Comparison of ENCODE assay signal across 1 cellular context in the genomic region with DNA sequence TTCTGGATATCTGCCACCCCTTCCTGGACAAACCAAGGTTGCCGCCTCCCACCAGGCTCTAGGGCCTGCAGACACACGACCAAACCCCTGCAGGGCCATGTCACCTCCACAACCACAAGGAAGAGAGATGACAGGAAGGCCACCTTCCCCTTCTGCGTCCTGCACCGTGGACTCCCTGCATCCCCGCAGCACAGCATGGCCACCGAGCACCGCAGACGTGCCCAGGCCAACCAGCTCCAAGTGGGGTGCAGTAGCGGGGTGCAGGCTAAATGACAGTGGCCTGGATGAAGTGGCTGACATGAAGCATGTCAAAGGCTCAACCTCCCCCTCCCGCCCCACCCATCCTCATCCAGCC.
TF ChIP-seq lines count a peak whose summit lies in the region.

No MANE protein-coding gene starts in this region.

TF ChIP-seq in WTC11, 78 proteins besides CTCF, POLR2A, EP300 and RAD21 (continued from another document):
- TF ChIP-seq, protein P1, sequence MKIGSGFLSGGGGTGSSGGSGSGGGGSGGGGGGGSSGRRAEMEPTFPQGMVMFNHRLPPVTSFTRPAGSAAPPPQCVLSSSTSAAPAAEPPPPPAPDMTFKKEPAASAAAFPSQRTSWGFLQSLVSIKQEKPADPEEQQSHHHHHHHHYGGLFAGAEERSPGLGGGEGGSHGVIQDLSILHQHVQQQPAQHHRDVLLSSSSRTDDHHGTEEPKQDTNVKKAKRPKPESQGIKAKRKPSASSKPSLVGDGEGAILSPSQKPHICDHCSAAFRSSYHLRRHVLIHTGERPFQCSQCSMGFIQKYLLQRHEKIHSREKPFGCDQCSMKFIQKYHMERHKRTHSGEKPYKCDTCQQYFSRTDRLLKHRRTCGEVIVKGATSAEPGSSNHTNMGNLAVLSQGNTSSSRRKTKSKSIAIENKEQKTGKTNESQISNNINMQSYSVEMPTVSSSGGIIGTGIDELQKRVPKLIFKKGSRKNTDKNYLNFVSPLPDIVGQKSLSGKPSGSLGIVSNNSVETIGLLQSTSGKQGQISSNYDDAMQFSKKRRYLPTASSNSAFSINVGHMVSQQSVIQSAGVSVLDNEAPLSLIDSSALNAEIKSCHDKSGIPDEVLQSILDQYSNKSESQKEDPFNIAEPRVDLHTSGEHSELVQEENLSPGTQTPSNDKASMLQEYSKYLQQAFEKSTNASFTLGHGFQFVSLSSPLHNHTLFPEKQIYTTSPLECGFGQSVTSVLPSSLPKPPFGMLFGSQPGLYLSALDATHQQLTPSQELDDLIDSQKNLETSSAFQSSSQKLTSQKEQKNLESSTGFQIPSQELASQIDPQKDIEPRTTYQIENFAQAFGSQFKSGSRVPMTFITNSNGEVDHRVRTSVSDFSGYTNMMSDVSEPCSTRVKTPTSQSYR (CRISPR knock-in tag; IDR thresholded peaks at IDR 0.05) = no peak
- TF ChIP-seq, protein P2, sequence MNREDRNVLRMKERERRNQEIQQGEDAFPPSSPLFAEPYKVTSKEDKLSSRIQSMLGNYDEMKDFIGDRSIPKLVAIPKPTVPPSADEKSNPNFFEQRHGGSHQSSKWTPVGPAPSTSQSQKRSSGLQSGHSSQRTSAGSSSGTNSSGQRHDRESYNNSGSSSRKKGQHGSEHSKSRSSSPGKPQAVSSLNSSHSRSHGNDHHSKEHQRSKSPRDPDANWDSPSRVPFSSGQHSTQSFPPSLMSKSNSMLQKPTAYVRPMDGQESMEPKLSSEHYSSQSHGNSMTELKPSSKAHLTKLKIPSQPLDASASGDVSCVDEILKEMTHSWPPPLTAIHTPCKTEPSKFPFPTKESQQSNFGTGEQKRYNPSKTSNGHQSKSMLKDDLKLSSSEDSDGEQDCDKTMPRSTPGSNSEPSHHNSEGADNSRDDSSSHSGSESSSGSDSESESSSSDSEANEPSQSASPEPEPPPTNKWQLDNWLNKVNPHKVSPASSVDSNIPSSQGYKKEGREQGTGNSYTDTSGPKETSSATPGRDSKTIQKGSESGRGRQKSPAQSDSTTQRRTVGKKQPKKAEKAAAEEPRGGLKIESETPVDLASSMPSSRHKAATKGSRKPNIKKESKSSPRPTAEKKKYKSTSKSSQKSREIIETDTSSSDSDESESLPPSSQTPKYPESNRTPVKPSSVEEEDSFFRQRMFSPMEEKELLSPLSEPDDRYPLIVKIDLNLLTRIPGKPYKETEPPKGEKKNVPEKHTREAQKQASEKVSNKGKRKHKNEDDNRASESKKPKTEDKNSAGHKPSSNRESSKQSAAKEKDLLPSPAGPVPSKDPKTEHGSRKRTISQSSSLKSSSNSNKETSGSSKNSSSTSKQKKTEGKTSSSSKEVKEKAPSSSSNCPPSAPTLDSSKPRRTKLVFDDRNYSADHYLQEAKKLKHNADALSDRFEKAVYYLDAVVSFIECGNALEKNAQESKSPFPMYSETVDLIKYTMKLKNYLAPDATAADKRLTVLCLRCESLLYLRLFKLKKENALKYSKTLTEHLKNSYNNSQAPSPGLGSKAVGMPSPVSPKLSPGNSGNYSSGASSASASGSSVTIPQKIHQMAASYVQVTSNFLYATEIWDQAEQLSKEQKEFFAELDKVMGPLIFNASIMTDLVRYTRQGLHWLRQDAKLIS (CRISPR knock-in tag; IDR thresholded peaks at IDR 0.05; ENCODE audit: borderline replicate concordance) = no peak
- TF ChIP-seq SMAD4 (CRISPR knock-in tag; IDR thresholded peaks at IDR 0.05) (no peak), SP1 (CRISPR knock-in tag; conservative IDR thresholded peaks at IDR 0.05) (no peak), ESRRA (CRISPR knock-in tag; IDR thresholded peaks at IDR 0.05; ENCODE audit: borderline replicate concordance) (no peak), GTF2I (CRISPR knock-in tag; conservative IDR thresholded peaks at IDR 0.05) (no peak)
- TF ChIP-seq, protein P3, sequence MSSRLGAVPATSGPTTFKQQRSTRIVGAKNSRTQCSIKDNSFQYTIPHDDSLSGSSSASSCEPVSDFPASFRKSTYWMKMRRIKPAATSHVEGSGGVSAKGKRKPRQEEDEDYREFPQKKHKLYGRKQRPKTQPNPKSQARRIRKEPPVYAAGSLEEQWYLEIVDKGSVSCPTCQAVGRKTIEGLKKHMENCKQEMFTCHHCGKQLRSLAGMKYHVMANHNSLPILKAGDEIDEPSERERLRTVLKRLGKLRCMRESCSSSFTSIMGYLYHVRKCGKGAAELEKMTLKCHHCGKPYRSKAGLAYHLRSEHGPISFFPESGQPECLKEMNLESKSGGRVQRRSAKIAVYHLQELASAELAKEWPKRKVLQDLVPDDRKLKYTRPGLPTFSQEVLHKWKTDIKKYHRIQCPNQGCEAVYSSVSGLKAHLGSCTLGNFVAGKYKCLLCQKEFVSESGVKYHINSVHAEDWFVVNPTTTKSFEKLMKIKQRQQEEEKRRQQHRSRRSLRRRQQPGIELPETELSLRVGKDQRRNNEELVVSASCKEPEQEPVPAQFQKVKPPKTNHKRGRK (CRISPR knock-in tag; IDR thresholded peaks at IDR 0.05; ENCODE audit: borderline replicate concordance) = no peak
